10 cellular contexts compared by ENCODE assay signal in genomic region chr3:156811092-156811862, GRCh38. TPM values are rescaled to one million over a fixed set of nuclear protein-coding genes. Genes with fewer than 3 reads are reported as not detected.
DNase-seq lines count a peak whose midpoint lies in the region; ATAC-seq and TF ChIP-seq lines count a peak whose summit lies in the region.
"Had no signal": no experiment of that assay in that cellular context is flagged by ENCODE, and none has a peak within 500 bp of the region (broad histone marks: within the 10 kb centered on the region; RNA-seq: fewer than 3 reads in every experiment).

No MANE protein-coding gene starts in this region.

- no peak overlapping the region for H3K27ac Mint-ChIP-seq in activated CD4-positive, alpha-beta memory T cell treated with anti-CD3 and anti-CD28 coated beads, Interleukin-2, amount 10 ng/mL, durations not matched to agents 7 days and 5 days
- H3K27ac Mint-ChIP-seq: H9 had no signal

- POLR2A ChIA-PET in activated CD4-positive, alpha-beta memory T cell treated with anti-CD3 and anti-CD28 coated beads, Interleukin-2, amount 10 ng/mL, durations not matched to agents 7 days and 5 days (lab: Charles Lee): no interaction called here

- H3K27ac ChIP-seq in MM.1S (ENCODE audit: low read length): no peak overlapping the region
- H3K27ac ChIP-seq in breast epithelium: peak overlapping the region; percentile 20 to 56
- peak overlapping the region; percentile 30 to 46 for H3K27ac ChIP-seq in mucosa of rectum (ENCODE audit: low read depth in 2 of 2, low read length in 2 of 2)

- H3K27me3 ChIP-seq in MM.1S (replicated peaks; ENCODE audit: insufficient read depth, low read length) (no peaks in the 10 kb centered on the region), breast epithelium (no peaks in the 10 kb centered on the region), mucosa of rectum (ENCODE audit: control insufficient read depth in 2 of 2, insufficient read depth in 2 of 2, low read length in 2 of 2) (no peaks in the 10 kb centered on the region)

- no peak overlapping the region for H3K4me3 Mint-ChIP-seq in activated CD4-positive, alpha-beta memory T cell treated with anti-CD3 and anti-CD28 coated beads, Interleukin-2, amount 10 ng/mL, durations not matched to agents 7 days and 5 days
- H3K4me3 Mint-ChIP-seq: H9 had no signal

- CTCF ChIA-PET in activated CD4-positive, alpha-beta memory T cell treated with anti-CD3 and anti-CD28 coated beads, Interleukin-2, amount 10 ng/mL, durations not matched to agents 7 days and 5 days (lab: Charles Lee): no interaction called here

- peaks cover 8% of the 10 kb centered on the region for H3F3A ChIP-seq in MM.1S (ENCODE audit: insufficient read depth, low read length)

- no peaks in the 10 kb centered on the region for H3K27me3 Mint-ChIP-seq in activated CD4-positive, alpha-beta memory T cell treated with anti-CD3 and anti-CD28 coated beads, Interleukin-2, amount 10 ng/mL, durations not matched to agents 7 days and 5 days

- H2AFZ ChIP-seq in MM.1S (ENCODE audit: low read length): no peak overlapping the region

- H3K9me2 ChIP-seq in MM.1S (replicated peaks; ENCODE audit: insufficient read depth, low read length): no peaks in the 10 kb centered on the region

- H3K4me3 ChIP-seq in MM.1S (ENCODE audit: low read length) (no peak overlapping the region), breast epithelium (no peak overlapping the region), mucosa of rectum (ENCODE audit: low read length in 2 of 2) (no peak overlapping the region)

- no peak for TF ChIP-seq CTCF in MM.1S (IDR thresholded peaks at IDR 0.05; ENCODE audit: low read length)
- TF ChIP-seq CTCF in breast epithelium (IDR thresholded peaks at IDR 0.05): no peak

- H3K9ac ChIP-seq in MM.1S (ENCODE audit: low read length): no peak overlapping the region
- no peak overlapping the region for H3K9ac ChIP-seq in mucosa of rectum (ENCODE audit: low read depth in 1 of 2, low read length in 2 of 2)

- H3K36me3 Mint-ChIP-seq in activated CD4-positive, alpha-beta memory T cell treated with anti-CD3 and anti-CD28 coated beads, Interleukin-2, amount 10 ng/mL, durations not matched to agents 7 days and 5 days (ENCODE audit: low read depth): peaks cover 39% of the 10 kb centered on the region

- H4K20me1 ChIP-seq in MM.1S (ENCODE audit: insufficient read depth, low read length): no peaks in the 10 kb centered on the region

- no peak overlapping the region; the same call in 1 of the 2 replicates for H3K4me2 ChIP-seq in MM.1S (ENCODE audit: low read depth, low read length)

- no peaks in the 10 kb centered on the region for H3K9me3 Mint-ChIP-seq in activated CD4-positive, alpha-beta memory T cell treated with anti-CD3 and anti-CD28 coated beads, Interleukin-2, amount 10 ng/mL, durations not matched to agents 7 days and 5 days
- H3K9me3 Mint-ChIP-seq: H9 had no signal

- no peaks in the 10 kb centered on the region for H3K79me2 ChIP-seq in MM.1S (ENCODE audit: low read length)

- H3K9me3 ChIP-seq in MM.1S (replicated peaks; ENCODE audit: insufficient read depth, low read length): no peaks in the 10 kb centered on the region
- H3K9me3 ChIP-seq in breast epithelium: no peaks in the 10 kb centered on the region
- H3K9me3 ChIP-seq in mucosa of rectum (ENCODE audit: control insufficient read depth in 2 of 2, low read length in 2 of 2): no peaks in the 10 kb centered on the region

- ATAC-seq in HG02870 (IDR thresholded peaks at IDR 0.05; ENCODE audit: unreplicated experiment): no peak
- no peak for ATAC-seq in GM21717 (IDR thresholded peaks at IDR 0.05; ENCODE audit: unreplicated experiment)

- peaks cover 45% of the 10 kb centered on the region for H3K4me1 Mint-ChIP-seq in activated CD4-positive, alpha-beta memory T cell treated with anti-CD3 and anti-CD28 coated beads, Interleukin-2, amount 10 ng/mL, durations not matched to agents 7 days and 5 days

- H3K4me1 ChIP-seq in MM.1S (ENCODE audit: low read length) (peaks cover 6% of the 10 kb centered on the region; the same call in 1 of the 2 replicates), breast epithelium (peaks cover 0 to 6% of the 10 kb centered on the region in 2 donors), mucosa of rectum (ENCODE audit: control insufficient read depth in 2 of 2, insufficient read depth in 2 of 2, low read length in 2 of 2) (peaks cover 14 to 18% of the 10 kb centered on the region in 2 donors)

- H3K36me3 ChIP-seq in MM.1S (replicated peaks; ENCODE audit: insufficient read depth, low read length): no peaks in the 10 kb centered on the region
- H3K36me3 ChIP-seq in breast epithelium: no peaks in the 10 kb centered on the region
- H3K36me3 ChIP-seq in mucosa of rectum (ENCODE audit: control insufficient read depth in 2 of 2, insufficient read depth in 2 of 2, low read length in 2 of 2): no peaks in the 10 kb centered on the region

- intact Hi-C loops in breast epithelium (cut with DNase I; ENCODE audit: low total_unique reads): no loop called here

- no peak for TF ChIP-seq POLR2A in breast epithelium (IDR thresholded peaks at IDR 0.05)

- peak; percentile 34 for DNase-seq in EL
- peak; percentile 39 for DNase-seq in MM.1S
- DNase-seq in breast epithelium (ENCODE audit: low spot score in 2 of 2): peak in 1 of 2 donors; percentile 51
- no peak for DNase-seq in NCI-H2081 treated with DMSO at 0.1 percent for 48 hours (lab: John Stamatoyannopoulos, UW)
- no peak for DNase-seq in activated CD4-positive, alpha-beta memory T cell treated with anti-CD3 and anti-CD28 coated beads, Interleukin-2, amount 10 ng/mL, durations not matched to agents 7 days and 5 days
- DNase-seq: H9, NCI-H1105 treated with DMSO at 0.1 percent for 48 hours had no signal

RNA-seq across cellular contexts. Expression of gene LEKR1, which starts 14.9 kb away (rescaled TPM):
- total RNA-seq in breast epithelium: 1 to 10 TPM; 1.6 to 8.0 (median 2.3) TPM
- 1 to 10 TPM; 1.4 to 1.6 TPM for total RNA-seq in activated CD4-positive, alpha-beta memory T cell treated with anti-CD3 and anti-CD28 coated beads, Interleukin-2, amount 10 ng/mL, durations not matched to agents 7 days and 5 days
- total RNA-seq: H9 had no signal

Comparison
In these comparisons a context has a peak if more than half of its experiments do, and no peak if none do; other contexts are left out.
1. DNase-seq: peak in EL (single experiment) and MM.1S (single experiment); none in NCI-H2081 treated with DMSO at 0.1 percent for 48 hours (single experiment) and activated CD4-positive, alpha-beta memory T cell treated with anti-CD3 and anti-CD28 coated beads, Interleukin-2, amount 10 ng/mL, durations not matched to agents 7 days and 5 days (single experiment).